In the genomic region with DNA sequence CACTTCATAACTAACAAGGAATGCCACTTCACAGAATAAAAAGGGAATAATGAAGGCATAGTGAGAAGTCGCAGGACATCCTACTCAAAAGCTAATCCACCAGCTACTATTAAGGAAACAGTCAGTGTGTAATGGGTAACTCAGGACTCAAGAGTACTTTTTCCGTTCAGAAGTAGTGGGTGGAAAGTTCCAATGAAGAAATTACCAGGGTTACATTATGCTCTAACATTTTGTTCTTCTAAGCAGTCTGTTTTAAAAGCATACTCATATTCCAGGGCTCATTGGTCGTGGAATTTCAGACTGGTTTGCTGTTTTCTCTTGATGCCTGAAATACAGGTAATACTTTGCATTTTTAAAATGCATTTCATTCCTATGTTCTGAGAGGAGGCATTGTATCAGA, we compare ENCODE assay signal across 17 cellular contexts.
"Had no signal": no experiment of that assay in that cellular context is flagged by ENCODE, and none has a peak within 500 bp of the region (broad histone marks: within the 10 kb centered on the region; RNA-seq: fewer than 3 reads in every experiment).

No MANE protein-coding gene starts in this region.

- H3K4me3 Mint-ChIP-seq: activated B cell treated with CpG ODN at 0.5 μM for 24 hours; activated CD8-positive, alpha-beta T cell treated with anti-CD3 and anti-CD28 coated beads for 36 hours; activated naive CD4-positive, alpha-beta T cell treated with anti-CD3 and anti-CD28 coated beads for 36 hours; activated naive CD8-positive, alpha-beta T cell treated with anti-CD3 and anti-CD28 coated beads, Interleukin-2, amount 50 U/mL, for 24 hours; activated T-helper 17 cell treated with anti-CD3 and anti-CD28 coated beads, Interleukin-2, amount 50 U/mL, for 72 hours; naive B cell; neural crest cell; stimulated activated naive CD8-positive, alpha-beta T cell treated with anti-CD3 and anti-CD28 coated beads, Interleukin-15, amount 100 ng/mL, for 72 hours; type B pancreatic cell had no signal

- H3K36me3 Mint-ChIP-seq: naive B cell, type B pancreatic cell had no signal

- H3K27me3 Mint-ChIP-seq: activated B cell treated with CpG ODN at 0.5 μM for 24 hours; activated naive CD8-positive, alpha-beta T cell treated with anti-CD3 and anti-CD28 coated beads, Interleukin-2, amount 50 U/mL, for 24 hours; activated T-helper 17 cell treated with anti-CD3 and anti-CD28 coated beads, Interleukin-2, amount 50 U/mL, for 72 hours; naive B cell; progenitor cell of endocrine pancreas had no signal

- H3K9me3 Mint-ChIP-seq: activated B cell treated with CpG ODN at 0.5 μM for 24 hours; activated CD8-positive, alpha-beta T cell treated with anti-CD3 and anti-CD28 coated beads for 36 hours; activated naive CD4-positive, alpha-beta T cell treated with anti-CD3 and anti-CD28 coated beads for 36 hours; activated naive CD8-positive, alpha-beta T cell treated with anti-CD3 and anti-CD28 coated beads, Interleukin-2, amount 50 U/mL, for 24 hours; activated T-helper 17 cell treated with anti-CD3 and anti-CD28 coated beads, Interleukin-2, amount 50 U/mL, for 72 hours; neural crest cell; stimulated activated naive CD8-positive, alpha-beta T cell treated with anti-CD3 and anti-CD28 coated beads, Interleukin-15, amount 100 ng/mL, for 72 hours; type B pancreatic cell had no signal

- H3K27ac Mint-ChIP-seq: activated B cell treated with CpG ODN at 0.5 μM for 24 hours; activated CD8-positive, alpha-beta T cell treated with anti-CD3 and anti-CD28 coated beads for 36 hours; activated naive CD4-positive, alpha-beta T cell treated with anti-CD3 and anti-CD28 coated beads for 36 hours; activated naive CD8-positive, alpha-beta T cell treated with anti-CD3 and anti-CD28 coated beads, Interleukin-2, amount 50 U/mL, for 24 hours; activated T-helper 17 cell treated with anti-CD3 and anti-CD28 coated beads, Interleukin-2, amount 50 U/mL, for 72 hours; naive B cell; progenitor cell of endocrine pancreas; stimulated activated naive CD8-positive, alpha-beta T cell treated with anti-CD3 and anti-CD28 coated beads, Interleukin-15, amount 100 ng/mL, for 72 hours; type B pancreatic cell had no signal

- ATAC-seq: activated CD8-positive, alpha-beta T cell treated with anti-CD3 and anti-CD28 coated beads for 36 hours; activated naive CD8-positive, alpha-beta T cell treated with anti-CD3 and anti-CD28 coated beads, Interleukin-2, amount 50 U/mL, for 24 hours; activated T-helper 17 cell treated with anti-CD3 and anti-CD28 coated beads, Interleukin-2, amount 50 U/mL, for 72 hours; mucosa of descending colon; stimulated activated naive CD8-positive, alpha-beta T cell treated with anti-CD3 and anti-CD28 coated beads, Interleukin-15, amount 100 ng/mL, for 72 hours had no signal

- DNase-seq: activated B cell treated with CpG ODN at 0.5 μM for 24 hours; activated CD4-positive, alpha-beta T cell treated with anti-CD3 and anti-CD28 coated beads for 48 hours; activated CD8-positive, alpha-beta T cell treated with anti-CD3 and anti-CD28 coated beads for 36 hours; activated naive CD4-positive, alpha-beta T cell treated with anti-CD3 and anti-CD28 coated beads for 36 hours; activated naive CD8-positive, alpha-beta T cell treated with anti-CD3 and anti-CD28 coated beads, Interleukin-2, amount 50 U/mL, for 24 hours; activated T-cell treated with anti-CD3 and anti-CD28 coated beads, Interleukin-2, amount 50 U/mL, for 1 hour; aorta; dermis blood vessel endothelial cell; effector memory CD4-positive, alpha-beta T cell; left ventricle myocardium inferior; mucosa of descending colon; naive B cell; stimulated activated naive CD8-positive, alpha-beta T cell treated with anti-CD3 and anti-CD28 coated beads, Interleukin-15, amount 100 ng/mL, for 72 hours had no signal

- H3K4me1 Mint-ChIP-seq: activated B cell treated with CpG ODN at 0.5 μM for 24 hours; activated naive CD8-positive, alpha-beta T cell treated with anti-CD3 and anti-CD28 coated beads, Interleukin-2, amount 50 U/mL, for 24 hours; activated T-helper 17 cell treated with anti-CD3 and anti-CD28 coated beads, Interleukin-2, amount 50 U/mL, for 72 hours; naive B cell; neural crest cell; stimulated activated naive CD8-positive, alpha-beta T cell treated with anti-CD3 and anti-CD28 coated beads, Interleukin-15, amount 100 ng/mL, for 72 hours had no signal
